ENCODE assay signal across 3 cellular contexts in genomic region chr2:182030875-182031274, GRCh38. TPM values are rescaled to one million over a fixed set of nuclear protein-coding genes. Genes with fewer than 3 reads are reported as not detected.
"Had no signal": no experiment of that assay in that cellular context is flagged by ENCODE, and none has a peak within 500 bp of the region (broad histone marks: within the 10 kb centered on the region; RNA-seq: fewer than 3 reads in every experiment).

No MANE protein-coding gene starts in this region.

RNA-seq across cellular contexts. Expression of gene PPP1R1C, which starts 45.2 kb away (rescaled TPM):
- total RNA-seq: activated T-helper 2 cell treated with anti-CD3 and anti-CD28 coated beads, Interferon-gamma antibody, Interleukin-2, Interleukin-4, amounts not matched to agents 10 μg/mL and 5 μg/mL and 100 μg/mL, durations not matched to agents 14 hours and 24 hours and 36 hours; endothelial cell of umbilical vein; vagina had no signal
